In the genomic region with DNA sequence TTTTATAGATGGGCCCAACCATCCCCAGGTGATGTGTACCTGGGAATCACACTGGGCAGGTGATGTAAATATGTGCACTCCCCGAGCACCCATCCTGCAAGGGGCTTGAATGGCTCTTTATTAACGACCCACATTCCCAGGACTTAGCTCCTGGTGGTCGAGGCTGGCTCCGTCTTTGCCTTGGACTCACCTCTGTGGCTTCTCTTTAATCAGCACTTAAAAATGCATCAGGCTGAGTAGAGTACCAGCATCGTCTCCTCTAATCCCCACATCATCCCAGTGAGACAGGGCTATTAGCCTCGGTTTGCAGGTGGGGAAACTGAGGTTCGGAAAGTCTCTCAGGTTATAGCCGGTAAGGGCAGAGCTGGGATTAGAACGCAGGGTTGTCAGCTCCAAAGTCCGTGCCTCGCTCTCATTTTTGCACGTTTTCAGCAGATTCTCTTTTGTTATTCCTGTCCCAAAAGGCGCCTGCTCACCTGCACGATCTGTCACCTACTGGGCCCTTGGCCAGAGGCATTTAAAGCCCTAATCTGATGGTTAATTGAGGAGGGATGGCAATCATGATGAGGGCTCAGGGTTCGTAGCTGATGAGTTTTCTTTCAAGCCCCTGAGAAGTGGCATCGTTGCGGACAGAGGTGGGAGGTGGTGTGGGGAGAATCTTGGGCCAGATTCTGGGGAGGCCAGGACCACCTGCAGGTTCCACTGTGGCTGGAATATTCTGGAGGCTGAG, we compare ENCODE assay signal across 22 cellular contexts. TPM values are rescaled to one million over a fixed set of nuclear protein-coding genes. Genes with fewer than 3 reads are reported as not detected.
DNase-seq lines count a peak whose midpoint lies in the region; ATAC-seq and TF ChIP-seq lines count a peak whose summit lies in the region.
"Had no signal": no experiment of that assay in that cellular context is flagged by ENCODE, and none has a peak within 500 bp of the region (broad histone marks: within the 10 kb centered on the region; RNA-seq: fewer than 3 reads in every experiment).

No MANE protein-coding gene starts in this region.

- H4K20me1 ChIP-seq in smooth muscle cell (ENCODE audit: low read depth): peaks cover 96% of the 10 kb centered on the region

- 80% methylated on average over 17 of the region's 17 CpGs for WGBS in smooth muscle cell (ENCODE audit: low lambda C conversion rate)
- whole genome bisulfite sequencing in adrenal gland, 4 donors: 88 to 91% (median 89%) methylated on average over 17 of the region's 17 CpGs

- ATAC-seq in HG02973 (IDR thresholded peaks at IDR 0.05; ENCODE audit: unreplicated experiment): no peak
- ATAC-seq: GM12878 had no signal

- H3K4me2 ChIP-seq in smooth muscle cell: peak overlapping the region; percentile 80
- H3K4me2 ChIP-seq: BLaER1 had no signal

- in situ Hi-C loops in KBM-7 (cut with MboI; ENCODE audit: low pct_unique_long_range_greater_than_20kb, low sequenced_read_pairs): no loop called here

- peaks cover 88% of the 10 kb centered on the region for H3K79me2 ChIP-seq in smooth muscle cell (ENCODE audit: low read depth)

- peak overlapping the region; percentile 38 for H3K27ac Mint-ChIP-seq in glutamatergic neuron (ENCODE audit: unreplicated experiment)
- H3K27ac Mint-ChIP-seq: activated CD4-positive, alpha-beta memory T cell treated with anti-CD3 and anti-CD28 coated beads for 36 hours; activated naive CD8-positive, alpha-beta T cell treated with anti-CD3 and anti-CD28 coated beads, Interleukin-2, amount 10 ng/mL, durations not matched to agents 7 days and 5 days had no signal

- peaks cover 11% of the 10 kb centered on the region for H3K9me3 Mint-ChIP-seq in glutamatergic neuron (ENCODE audit: unreplicated experiment)
- H3K9me3 Mint-ChIP-seq: activated CD4-positive, alpha-beta memory T cell treated with anti-CD3 and anti-CD28 coated beads for 36 hours; activated naive CD8-positive, alpha-beta T cell treated with anti-CD3 and anti-CD28 coated beads, Interleukin-2, amount 10 ng/mL, durations not matched to agents 7 days and 5 days had no signal

- intact Hi-C loops in ascending aorta (cut with DNase I) (no loop called here), adrenal gland (cut with DNase I) (no loop called here)

- H3K27ac ChIP-seq in ascending aorta: peak overlapping the region; percentile 82 to 95
- H3K27ac ChIP-seq in smooth muscle cell (ENCODE audit: low read depth): peak overlapping the region; percentile 93
- peak overlapping the region in 1 of 5 donors; percentile 17 for H3K27ac ChIP-seq in adrenal gland
- H3K27ac ChIP-seq: BLaER1, body of pancreas, colonic mucosa, lower lobe of right lung had no signal

- peaks cover 15% of the 10 kb centered on the region for H3K27me3 Mint-ChIP-seq in glutamatergic neuron (ENCODE audit: unreplicated experiment)
- H3K27me3 Mint-ChIP-seq: activated CD4-positive, alpha-beta memory T cell treated with anti-CD3 and anti-CD28 coated beads for 36 hours; activated naive CD8-positive, alpha-beta T cell treated with anti-CD3 and anti-CD28 coated beads, Interleukin-2, amount 10 ng/mL, durations not matched to agents 7 days and 5 days had no signal

- H3K4me3 Mint-ChIP-seq in glutamatergic neuron (ENCODE audit: unreplicated experiment): peak overlapping the region; percentile 8
- H3K4me3 Mint-ChIP-seq: activated CD4-positive, alpha-beta memory T cell treated with anti-CD3 and anti-CD28 coated beads for 36 hours; activated naive CD8-positive, alpha-beta T cell treated with anti-CD3 and anti-CD28 coated beads, Interleukin-2, amount 10 ng/mL, durations not matched to agents 7 days and 5 days had no signal

- peaks cover 26% of the 10 kb centered on the region for H3F3A ChIP-seq in smooth muscle cell (ENCODE audit: low read depth)

- H3K36me3 Mint-ChIP-seq in glutamatergic neuron (ENCODE audit: unreplicated experiment): no peaks in the 10 kb centered on the region
- H3K36me3 Mint-ChIP-seq: activated CD4-positive, alpha-beta memory T cell treated with anti-CD3 and anti-CD28 coated beads for 36 hours; activated naive CD8-positive, alpha-beta T cell treated with anti-CD3 and anti-CD28 coated beads, Interleukin-2, amount 10 ng/mL, durations not matched to agents 7 days and 5 days had no signal

- H3K36me3 ChIP-seq in ascending aorta (no peaks in the 10 kb centered on the region), smooth muscle cell (ENCODE audit: low read depth) (no peaks in the 10 kb centered on the region), adrenal gland (replicated peaks in 1 of 2) (no peaks in the 10 kb centered on the region)
- H3K36me3 ChIP-seq: colonic mucosa, lower lobe of right lung had no signal

- H3K9me3 ChIP-seq in ascending aorta: no peaks in the 10 kb centered on the region
- no peaks in the 10 kb centered on the region for H3K9me3 ChIP-seq in smooth muscle cell (replicated peaks; ENCODE audit: low read depth)
- no peaks in the 10 kb centered on the region for H3K9me3 ChIP-seq in adrenal gland (replicated peaks in 1 of 3)
- H3K9me3 ChIP-seq: BLaER1, body of pancreas, colonic mucosa, lower lobe of right lung, mucosa of descending colon had no signal

- peaks cover 68% of the 10 kb centered on the region for H3K4me1 Mint-ChIP-seq in glutamatergic neuron (ENCODE audit: low read depth, unreplicated experiment)

- TF ChIP-seq POLR2A in adrenal gland (IDR thresholded peaks at IDR 0.05): no peak

- peaks cover 53 to 90% of the 10 kb centered on the region in 2 donors for H3K4me1 ChIP-seq in ascending aorta
- peaks cover 46% of the 10 kb centered on the region for H3K4me1 ChIP-seq in smooth muscle cell (ENCODE audit: low read depth)
- peaks cover 0 to 15% of the 10 kb centered on the region in 2 donors for H3K4me1 ChIP-seq in adrenal gland (replicated peaks in 1 of 2)

- no peak for TF ChIP-seq CTCF in ascending aorta (IDR thresholded peaks at IDR 0.05)
- TF ChIP-seq CTCF in glutamatergic neuron (IDR thresholded peaks at IDR 0.05; ENCODE audit: partially characterized antibody, unreplicated experiment): no peak
- TF ChIP-seq CTCF in smooth muscle cell (IDR thresholded peaks at IDR 0.05; ENCODE audit: borderline replicate concordance, insufficient read depth, poor library complexity, severe bottlenecking): no peak
- no peak for TF ChIP-seq CTCF in adrenal gland (IDR thresholded peaks at IDR 0.05)

- DNase-seq in DMS79 (lab: John Stamatoyannopoulos, UW) (peak; percentile 83), ascending aorta (ENCODE audit: low spot score in 2 of 2) (no peak), glutamatergic neuron (no peak), smooth muscle cell (lab: John Stamatoyannopoulos, UW; ENCODE audit: unreplicated experiment) (no peak), adrenal gland (no peak), nucleus accumbens (lab: John Stamatoyannopoulos, UW) (no peak), KBM-7 (no peak)
- DNase-seq: activated CD4-positive, alpha-beta memory T cell treated with anti-CD3 and anti-CD28 coated beads for 36 hours; activated CD4-positive, CD25-positive, alpha-beta regulatory T cell; activated naive CD8-positive, alpha-beta T cell treated with anti-CD3 and anti-CD28 coated beads, Interleukin-2, amount 10 ng/mL, durations not matched to agents 7 days and 5 days; colonic mucosa; COR-L47; Kasumi-1; lower lobe of right lung; mucosa of descending colon; NCI-H1048; NCI-H1930; NCI-H526 treated with DMSO at 0.1 percent for 48 hours had no signal

- no peak overlapping the region for H2AFZ ChIP-seq in smooth muscle cell (ENCODE audit: low read depth)

- H3K4me3 ChIP-seq in ascending aorta: peak overlapping the region in 1 of 2 donors; percentile 23
- no peak overlapping the region for H3K4me3 ChIP-seq in smooth muscle cell
- H3K4me3 ChIP-seq in adrenal gland: no peak overlapping the region
- H3K4me3 ChIP-seq: BLaER1, body of pancreas, colonic mucosa, GM12878, lower lobe of right lung, mucosa of descending colon had no signal

- H3K27me3 ChIP-seq in ascending aorta: no peaks in the 10 kb centered on the region
- H3K27me3 ChIP-seq in smooth muscle cell (ENCODE audit: low read depth): no peaks in the 10 kb centered on the region
- H3K27me3 ChIP-seq in adrenal gland: no peaks in the 10 kb centered on the region
- H3K27me3 ChIP-seq: BLaER1, body of pancreas, colonic mucosa had no signal

- peak overlapping the region; percentile 84 for H3K9ac ChIP-seq in smooth muscle cell (ENCODE audit: low read depth)
- H3K9ac ChIP-seq: BLaER1 had no signal

RNA-seq across cellular contexts. Expression of gene SPSB1, which starts 29.5 kb away (rescaled TPM):
- total RNA-seq in ascending aorta (64.9 TPM), glutamatergic neuron (ENCODE audit: unreplicated experiment) (78.6 TPM), smooth muscle cell (27.6 and 38.0 TPM in 2 replicates), adrenal gland (10 to 100 TPM in 5 of 8 donors, 1 to 10 TPM in 3; 8.4 to 14.0 (median 10.2) TPM)
- polyA plus RNA-seq in smooth muscle cell (37.0 and 44.5 TPM in 2 replicates), adrenal gland (10 to 100 TPM in 1 of 3 donors, 1 to 10 TPM in 2; 5.1 to 12.9 (median 5.5) TPM)
